10 cellular contexts compared by ENCODE assay signal in genomic region chr21:39094847-39095525, GRCh38.
DNase-seq lines count a peak whose midpoint lies in the region; ATAC-seq and TF ChIP-seq lines count a peak whose summit lies in the region.
"Had no signal": no experiment of that assay in that cellular context is flagged by ENCODE, and none has a peak within 500 bp of the region (broad histone marks: within the 10 kb centered on the region; RNA-seq: fewer than 3 reads in every experiment).

No MANE protein-coding gene starts in this region.

- no peaks in the 10 kb centered on the region for H3K4me1 Mint-ChIP-seq in stimulated activated effector memory CD8-positive, alpha-beta T cell treated with anti-CD3 and anti-CD28 coated beads, Interleukin-12 subunit alpha, Interleukin-12 subunit beta, amount 100 ng/mL, for 72 hours

- no peak for TF ChIP-seq CTCF in HL-60 (IDR thresholded peaks at IDR 0.05; ENCODE audit: insufficient read depth, low read length)

- intact Hi-C loops in left ventricle myocardium superior (cut with micrococcal nuclease), result no loop called here

- H3K36me3 Mint-ChIP-seq in stimulated activated effector memory CD8-positive, alpha-beta T cell treated with anti-CD3 and anti-CD28 coated beads, Interleukin-12 subunit alpha, Interleukin-12 subunit beta, amount 100 ng/mL, for 72 hours, result no peaks in the 10 kb centered on the region

- DNase-seq in HL-60 (ENCODE audit: low read depth in 1 of 2, low spot score in 1 of 2), result no peak
- DNase-seq in SJCRH30, result peak; percentile 11 to 29
- no peak for DNase-seq in left ventricle myocardium superior
- DNase-seq in epidermal melanocyte (ENCODE audit: insufficient read length, low spot score), result no peak
- no peak for DNase-seq in stimulated activated effector memory CD8-positive, alpha-beta T cell treated with anti-CD3 and anti-CD28 coated beads, Interleukin-12 subunit alpha, Interleukin-12 subunit beta, amount 100 ng/mL, for 72 hours (ENCODE audit: low spot score in 2 of 2)
- no peak for DNase-seq in iPS-NIHi11 (ENCODE audit: low spot score)
- DNase-seq: ovary; stimulated activated CD8-positive, alpha-beta memory T cell treated with anti-CD3 and anti-CD28 coated beads, Interleukin-4, amount 100 ng/mL, for 48 hours had no signal

- H3K4me3 Mint-ChIP-seq in stimulated activated effector memory CD8-positive, alpha-beta T cell treated with anti-CD3 and anti-CD28 coated beads, Interleukin-12 subunit alpha, Interleukin-12 subunit beta, amount 100 ng/mL, for 72 hours, result no peak overlapping the region

- H3K4me3 ChIP-seq in HL-60 (replicated peaks; ENCODE audit: insufficient read depth, low read length), result no peak overlapping the region
- no peak overlapping the region for H3K4me3 ChIP-seq in SJCRH30
- no peak overlapping the region for H3K4me3 ChIP-seq in skeletal muscle tissue (ENCODE audit: low read length in 3 of 3)
- H3K4me3 ChIP-seq: ovary had no signal

- no peaks in the 10 kb centered on the region for H3K36me3 ChIP-seq in SJCRH30
- H3K36me3 ChIP-seq in skeletal muscle tissue (ENCODE audit: control insufficient read depth in 3 of 3, insufficient read depth in 3 of 3, low read length in 3 of 3), result no peaks in the 10 kb centered on the region
- H3K36me3 ChIP-seq: ovary had no signal

- H3K27ac ChIP-seq in HL-60 (replicated peaks) (peak overlapping the region; percentile 59), SJCRH30 (no peak overlapping the region), skeletal muscle tissue (ENCODE audit: low read depth, low read length) (peak overlapping the region; percentile 45)
- H3K27ac ChIP-seq: ovary had no signal

- ATAC-seq in left ventricle myocardium superior, result peak; percentile 30
- no peak for ATAC-seq in HG03095 (IDR thresholded peaks at IDR 0.05; ENCODE audit: unreplicated experiment)
- ATAC-seq in stimulated activated effector memory CD8-positive, alpha-beta T cell treated with anti-CD3 and anti-CD28 coated beads, Interleukin-12 subunit alpha, Interleukin-12 subunit beta, amount 100 ng/mL, for 72 hours, result no peak

- no peaks in the 10 kb centered on the region for H3K27me3 ChIP-seq in HL-60 (ENCODE audit: insufficient read depth, poor library complexity, severe bottlenecking)
- peaks cover 4% of the 10 kb centered on the region; the same call in 1 of the 2 replicates for H3K27me3 ChIP-seq in SJCRH30
- no peaks in the 10 kb centered on the region for H3K27me3 ChIP-seq in skeletal muscle tissue (ENCODE audit: control insufficient read depth in 3 of 3, insufficient read depth in 3 of 3, low read length in 3 of 3)
- H3K27me3 ChIP-seq: ovary had no signal

- H3K9me3 ChIP-seq in SJCRH30 (replicated peaks) (no peaks in the 10 kb centered on the region), skeletal muscle tissue (ENCODE audit: control insufficient read depth in 3 of 3, low read length in 3 of 3) (no peaks in the 10 kb centered on the region)
- H3K9me3 ChIP-seq: ovary had no signal

- no peak overlapping the region for H3K27ac Mint-ChIP-seq in stimulated activated effector memory CD8-positive, alpha-beta T cell treated with anti-CD3 and anti-CD28 coated beads, Interleukin-12 subunit alpha, Interleukin-12 subunit beta, amount 100 ng/mL, for 72 hours

- H3K4me1 ChIP-seq in SJCRH30 (no peaks in the 10 kb centered on the region), skeletal muscle tissue (ENCODE audit: control insufficient read depth in 3 of 3, insufficient read depth in 3 of 3, low read length in 3 of 3) (peaks cover 13 to 28% (median 15%) of the 10 kb centered on the region in 3 donors)

- H3K9ac ChIP-seq in skeletal muscle tissue (ENCODE audit: low read depth in 1 of 3, low read length in 3 of 3), result no peak overlapping the region

- no peaks in the 10 kb centered on the region for H3K9me3 Mint-ChIP-seq in stimulated activated effector memory CD8-positive, alpha-beta T cell treated with anti-CD3 and anti-CD28 coated beads, Interleukin-12 subunit alpha, Interleukin-12 subunit beta, amount 100 ng/mL, for 72 hours

Comparison
In these comparisons a context has a peak if more than half of its experiments do, and no peak if none do; other contexts are left out.
1. DNase-seq: peak in SJCRH30 (2 of 2); none in HL-60 (0 of 2), left ventricle myocardium superior (single experiment), epidermal melanocyte (single experiment), stimulated activated effector memory CD8-positive, alpha-beta T cell treated with anti-CD3 and anti-CD28 coated beads, Interleukin-12 subunit alpha, Interleukin-12 subunit beta, amount 100 ng/mL, for 72 hours (0 of 2) and iPS-NIHi11 (single experiment).